1 cellular context compared by ENCODE assay signal in genomic region chr22:49934144-49934890, GRCh38.
TF ChIP-seq lines count a peak whose summit lies in the region.

No MANE protein-coding gene starts in this region.

TF ChIP-seq in GM12878, 131 proteins besides CTCF, POLR2A, EP300 and RAD21:
- peak in 1 of 2 experiments; percentile 36; a peak in 1 of 4 replicates for TF ChIP-seq BHLHE40 (IDR thresholded peaks at IDR 0.05; ENCODE audit: borderline replicate concordance in 1 of 2, low read depth in 2 of 2, low read length in 1 of 2)
- no peak for TF ChIP-seq IRF5 (IDR thresholded peaks at IDR 0.05; ENCODE audit: borderline replicate concordance)
- 0 out of 2 replicates have a peak, but pooled peaks have one; percentile 30 for TF ChIP-seq CHD2 (IDR thresholded peaks at IDR 0.05; ENCODE audit: borderline replicate concordance, low read depth, low read length)
- TF ChIP-seq, protein P1, sequence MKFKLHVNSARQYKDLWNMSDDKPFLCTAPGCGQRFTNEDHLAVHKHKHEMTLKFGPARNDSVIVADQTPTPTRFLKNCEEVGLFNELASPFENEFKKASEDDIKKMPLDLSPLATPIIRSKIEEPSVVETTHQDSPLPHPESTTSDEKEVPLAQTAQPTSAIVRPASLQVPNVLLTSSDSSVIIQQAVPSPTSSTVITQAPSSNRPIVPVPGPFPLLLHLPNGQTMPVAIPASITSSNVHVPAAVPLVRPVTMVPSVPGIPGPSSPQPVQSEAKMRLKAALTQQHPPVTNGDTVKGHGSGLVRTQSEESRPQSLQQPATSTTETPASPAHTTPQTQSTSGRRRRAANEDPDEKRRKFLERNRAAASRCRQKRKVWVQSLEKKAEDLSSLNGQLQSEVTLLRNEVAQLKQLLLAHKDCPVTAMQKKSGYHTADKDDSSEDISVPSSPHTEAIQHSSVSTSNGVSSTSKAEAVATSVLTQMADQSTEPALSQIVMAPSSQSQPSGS (IDR thresholded peaks at IDR 0.05; ENCODE audit: low read length) = no peak
- TF ChIP-seq, protein P2, sequence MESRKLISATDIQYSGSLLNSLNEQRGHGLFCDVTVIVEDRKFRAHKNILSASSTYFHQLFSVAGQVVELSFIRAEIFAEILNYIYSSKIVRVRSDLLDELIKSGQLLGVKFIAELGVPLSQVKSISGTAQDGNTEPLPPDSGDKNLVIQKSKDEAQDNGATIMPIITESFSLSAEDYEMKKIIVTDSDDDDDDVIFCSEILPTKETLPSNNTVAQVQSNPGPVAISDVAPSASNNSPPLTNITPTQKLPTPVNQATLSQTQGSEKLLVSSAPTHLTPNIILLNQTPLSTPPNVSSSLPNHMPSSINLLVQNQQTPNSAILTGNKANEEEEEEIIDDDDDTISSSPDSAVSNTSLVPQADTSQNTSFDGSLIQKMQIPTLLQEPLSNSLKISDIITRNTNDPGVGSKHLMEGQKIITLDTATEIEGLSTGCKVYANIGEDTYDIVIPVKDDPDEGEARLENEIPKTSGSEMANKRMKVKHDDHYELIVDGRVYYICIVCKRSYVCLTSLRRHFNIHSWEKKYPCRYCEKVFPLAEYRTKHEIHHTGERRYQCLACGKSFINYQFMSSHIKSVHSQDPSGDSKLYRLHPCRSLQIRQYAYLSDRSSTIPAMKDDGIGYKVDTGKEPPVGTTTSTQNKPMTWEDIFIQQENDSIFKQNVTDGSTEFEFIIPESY (IDR thresholded peaks at IDR 0.05) = peak; percentile 88
- TF ChIP-seq NR2F1 (conservative IDR thresholded peaks at IDR 0.05) = 0 out of 2 replicates have a peak, but pooled peaks have one; percentile 15
- TF ChIP-seq, protein P3, sequence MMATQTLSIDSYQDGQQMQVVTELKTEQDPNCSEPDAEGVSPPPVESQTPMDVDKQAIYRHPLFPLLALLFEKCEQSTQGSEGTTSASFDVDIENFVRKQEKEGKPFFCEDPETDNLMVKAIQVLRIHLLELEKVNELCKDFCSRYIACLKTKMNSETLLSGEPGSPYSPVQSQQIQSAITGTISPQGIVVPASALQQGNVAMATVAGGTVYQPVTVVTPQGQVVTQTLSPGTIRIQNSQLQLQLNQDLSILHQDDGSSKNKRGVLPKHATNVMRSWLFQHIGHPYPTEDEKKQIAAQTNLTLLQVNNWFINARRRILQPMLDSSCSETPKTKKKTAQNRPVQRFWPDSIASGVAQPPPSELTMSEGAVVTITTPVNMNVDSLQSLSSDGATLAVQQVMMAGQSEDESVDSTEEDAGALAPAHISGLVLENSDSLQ (IDR thresholded peaks at IDR 0.05) = 0 out of 2 replicates have a peak, but pooled peaks have one; percentile 34
- TF ChIP-seq, protein P4, sequence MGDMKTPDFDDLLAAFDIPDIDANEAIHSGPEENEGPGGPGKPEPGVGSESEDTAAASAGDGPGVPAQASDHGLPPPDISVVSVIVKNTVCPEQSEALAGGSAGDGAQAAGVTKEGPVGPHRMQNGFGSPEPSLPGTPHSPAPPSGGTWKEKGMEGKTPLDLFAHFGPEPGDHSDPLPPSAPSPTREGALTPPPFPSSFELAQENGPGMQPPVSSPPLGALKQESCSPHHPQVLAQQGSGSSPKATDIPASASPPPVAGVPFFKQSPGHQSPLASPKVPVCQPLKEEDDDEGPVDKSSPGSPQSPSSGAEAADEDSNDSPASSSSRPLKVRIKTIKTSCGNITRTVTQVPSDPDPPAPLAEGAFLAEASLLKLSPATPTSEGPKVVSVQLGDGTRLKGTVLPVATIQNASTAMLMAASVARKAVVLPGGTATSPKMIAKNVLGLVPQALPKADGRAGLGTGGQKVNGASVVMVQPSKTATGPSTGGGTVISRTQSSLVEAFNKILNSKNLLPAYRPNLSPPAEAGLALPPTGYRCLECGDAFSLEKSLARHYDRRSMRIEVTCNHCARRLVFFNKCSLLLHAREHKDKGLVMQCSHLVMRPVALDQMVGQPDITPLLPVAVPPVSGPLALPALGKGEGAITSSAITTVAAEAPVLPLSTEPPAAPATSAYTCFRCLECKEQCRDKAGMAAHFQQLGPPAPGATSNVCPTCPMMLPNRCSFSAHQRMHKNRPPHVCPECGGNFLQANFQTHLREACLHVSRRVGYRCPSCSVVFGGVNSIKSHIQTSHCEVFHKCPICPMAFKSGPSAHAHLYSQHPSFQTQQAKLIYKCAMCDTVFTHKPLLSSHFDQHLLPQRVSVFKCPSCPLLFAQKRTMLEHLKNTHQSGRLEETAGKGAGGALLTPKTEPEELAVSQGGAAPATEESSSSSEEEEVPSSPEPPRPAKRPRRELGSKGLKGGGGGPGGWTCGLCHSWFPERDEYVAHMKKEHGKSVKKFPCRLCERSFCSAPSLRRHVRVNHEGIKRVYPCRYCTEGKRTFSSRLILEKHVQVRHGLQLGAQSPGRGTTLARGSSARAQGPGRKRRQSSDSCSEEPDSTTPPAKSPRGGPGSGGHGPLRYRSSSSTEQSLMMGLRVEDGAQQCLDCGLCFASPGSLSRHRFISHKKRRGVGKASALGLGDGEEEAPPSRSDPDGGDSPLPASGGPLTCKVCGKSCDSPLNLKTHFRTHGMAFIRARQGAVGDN (IDR thresholded peaks at IDR 0.05) = no peak
- TF ChIP-seq RUNX3 (IDR thresholded peaks at IDR 0.05; ENCODE audit: low read length) = peak; percentile 25; the same call in 1 of the 2 replicates
